9 cellular contexts compared by ENCODE assay signal in the genomic region with DNA sequence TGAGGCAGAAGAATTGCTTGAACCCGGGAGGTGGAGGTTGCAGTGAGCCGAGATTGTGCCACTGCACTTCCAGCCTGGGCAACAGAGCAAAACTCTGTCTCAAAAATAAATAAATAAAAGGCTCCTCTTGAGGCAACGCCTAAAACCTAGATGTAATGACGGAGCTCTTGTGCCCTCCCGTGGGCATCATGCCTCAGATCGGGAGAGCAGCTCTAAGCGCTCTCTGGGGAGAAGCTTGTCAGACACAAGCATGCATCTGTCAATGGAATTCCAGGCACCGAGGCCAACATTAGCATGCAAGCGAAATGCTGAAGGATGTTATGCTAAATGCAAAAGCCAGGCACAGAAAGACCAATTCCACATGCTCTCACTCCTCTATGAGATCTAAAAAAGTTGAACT. TPM values are rescaled to one million over a fixed set of nuclear protein-coding genes. Genes with fewer than 3 reads are reported as not detected.
DNase-seq lines count a peak whose midpoint lies in the region; ATAC-seq and TF ChIP-seq lines count a peak whose summit lies in the region.
"Had no signal": no experiment of that assay in that cellular context is flagged by ENCODE, and none has a peak within 500 bp of the region (broad histone marks: within the 10 kb centered on the region; RNA-seq: fewer than 3 reads in every experiment).

No MANE protein-coding gene starts in this region.

- no peaks in the 10 kb centered on the region for H3K36me3 Mint-ChIP-seq in Calu3 (ENCODE audit: insufficient read depth, unreplicated experiment)

- H3K4me1 Mint-ChIP-seq in Calu3 (ENCODE audit: low read depth, unreplicated experiment), result no peaks in the 10 kb centered on the region

- H3K36me3 ChIP-seq in upper lobe of right lung, result no peaks in the 10 kb centered on the region
- H3K36me3 ChIP-seq: adrenal gland had no signal

- H3K4me3 ChIP-seq in upper lobe of right lung, result no peak overlapping the region
- H3K4me3 ChIP-seq: adrenal gland had no signal

- no peaks in the 10 kb centered on the region for H3K4me1 ChIP-seq in upper lobe of right lung
- H3K4me1 ChIP-seq: adrenal gland had no signal

- no peaks in the 10 kb centered on the region for H3K27me3 ChIP-seq in upper lobe of right lung
- H3K27me3 ChIP-seq: adrenal gland had no signal

- TF ChIP-seq CTCF in Calu3 (IDR thresholded peaks at IDR 0.05; ENCODE audit: unreplicated experiment) (peak; percentile 24), upper lobe of right lung (IDR thresholded peaks at IDR 0.05) (peak; percentile 12)

- no peaks in the 10 kb centered on the region for H3K9me3 Mint-ChIP-seq in Calu3 (ENCODE audit: low read depth, unreplicated experiment)

- DNase-seq in Calu3 (peak; percentile 54), NCI-H146 treated with DMSO at 0.1 percent for 48 hours (lab: John Stamatoyannopoulos, UW; ENCODE audit: unreplicated experiment) (peak; percentile 85), SW480 (ENCODE audit: low spot score) (peak; percentile 85), glomerular visceral epithelial cell (ENCODE audit: extremely low spot score) (peak; percentile 61), upper lobe of right lung (no peak)
- DNase-seq in activated CD8-positive, alpha-beta memory T cell treated with anti-CD3 and anti-CD28 coated beads, Interleukin-2, amount 50 U/mL, for 4 hours, result no peak

- no peak overlapping the region for H3K27ac ChIP-seq in upper lobe of right lung
- H3K27ac ChIP-seq: adrenal gland had no signal

- intact Hi-C loops in Calu3 (cut with micrococcal nuclease; ENCODE audit: unreplicated experiment), result loop anchor here (1.0 to 2.0 kb wide), 2 partner anchors 97 to 122 kb away; no protein-coding TSS in a partner anchor
- intact Hi-C loops in upper lobe of right lung (cut with DNase I), result loop anchor here (10.0 kb wide), 1 partner anchor 124 kb away; no protein-coding TSS in a partner anchor

- no peaks in the 10 kb centered on the region for H3K9me3 ChIP-seq in upper lobe of right lung
- H3K9me3 ChIP-seq: adrenal gland had no signal

- H3K27me3 Mint-ChIP-seq in Calu3 (ENCODE audit: unreplicated experiment), result no peaks in the 10 kb centered on the region

- CTCF ChIA-PET in Calu3 (lab: Charles Lee), result interaction anchor here (0.6 to 1.1 kb wide), 6 partner anchors 37 to 741 kb away, joined by 3 to 13 read pairs (median 4); no protein-coding TSS in a partner anchor

- no TSS peak for BruUV-seq in Calu3 (replicated peaks; lab: Mats Ljungman, UMichigan)

- ATAC-seq in upper lobe of right lung (no peak), HG02642 (IDR thresholded peaks at IDR 0.05; ENCODE audit: poor library complexity, unreplicated experiment) (no peak), GM21447 (IDR thresholded peaks at IDR 0.05; ENCODE audit: unreplicated experiment) (no peak)

- H3K27ac Mint-ChIP-seq in Calu3 (ENCODE audit: unreplicated experiment), result no peak overlapping the region

- H3K4me3 Mint-ChIP-seq in Calu3 (ENCODE audit: low read depth, unreplicated experiment), result no peak overlapping the region

RNA-seq across cellular contexts. Expression of gene MRI1, which starts 45.6 kb away (rescaled TPM):
- total RNA-seq in Calu3 (2022) (30.2 and 32.6 TPM in 2 replicates), upper lobe of right lung (32.6 TPM)

RNA-seq across cellular contexts. Expression of gene C19orf53, which starts 55.5 kb away (rescaled TPM):
- 59.4 and 66.4 TPM in 2 replicates for total RNA-seq in Calu3 (2022)
- total RNA-seq in upper lobe of right lung, result 77.8 TPM

Comparison
In these comparisons a context has a peak if more than half of its experiments do, and no peak if none do; other contexts are left out.
1. DNase-seq: peak in Calu3 (single experiment), NCI-H146 treated with DMSO at 0.1 percent for 48 hours (single experiment), SW480 (single experiment) and glomerular visceral epithelial cell (single experiment); none in upper lobe of right lung (single experiment) and activated CD8-positive, alpha-beta memory T cell treated with anti-CD3 and anti-CD28 coated beads, Interleukin-2, amount 50 U/mL, for 4 hours (single experiment).